Comparison of ENCODE assay signal across 10 cellular contexts in genomic region chr15:93073465-93073952, GRCh38. TPM values are rescaled to one million over a fixed set of nuclear protein-coding genes. Genes with fewer than 3 reads are reported as not detected.
DNase-seq lines count a peak whose midpoint lies in the region; ATAC-seq and TF ChIP-seq lines count a peak whose summit lies in the region.
"Had no signal": no experiment of that assay in that cellular context is flagged by ENCODE, and none has a peak within 500 bp of the region (broad histone marks: within the 10 kb centered on the region; RNA-seq: fewer than 3 reads in every experiment).

No MANE protein-coding gene starts in this region.

- no peak overlapping the region for H3K4me3 ChIP-seq in CD4-positive, alpha-beta memory T cell (ENCODE audit: low read length in 2 of 2)
- peak overlapping the region in 9 of 10 donors; percentile 55 to 84 (median 73) for H3K4me3 ChIP-seq in heart right ventricle

- no peak overlapping the region for H3K27ac ChIP-seq in CD4-positive, alpha-beta memory T cell (ENCODE audit: low read depth, low read length)
- peak overlapping the region in 9 of 10 donors; percentile 14 to 89 (median 72) for H3K27ac ChIP-seq in heart right ventricle

- peaks cover 43 to 50% of the 10 kb centered on the region in 2 donors for H3K27me3 Mint-ChIP-seq in CD4-positive, alpha-beta memory T cell
- peaks cover 63% of the 10 kb centered on the region for H3K27me3 Mint-ChIP-seq in activated CD4-positive, alpha-beta memory T cell treated with anti-CD3 and anti-CD28 coated beads, Interleukin-2, amount 10 ng/mL, durations not matched to agents 7 days and 5 days
- peaks cover 68% of the 10 kb centered on the region for H3K27me3 Mint-ChIP-seq in progenitor cell of endocrine pancreas

- CTCF ChIA-PET in CD4-positive, alpha-beta memory T cell (lab: Charles Lee; ENCODE audit: partially characterized antibody): interaction anchor here (1.4 kb wide), 1 partner anchor 14 kb away, joined by 3 read pairs; no protein-coding TSS in a partner anchor
- CTCF ChIA-PET in activated CD4-positive, alpha-beta memory T cell treated with anti-CD3 and anti-CD28 coated beads, Interleukin-2, amount 10 ng/mL, durations not matched to agents 7 days and 5 days (lab: Charles Lee): interaction anchor here (3.1 kb wide), 1 partner anchor 15 kb away, joined by 15 read pairs; the partner anchor contains the start of gene RGMA

- no peaks in the 10 kb centered on the region for H3K36me3 ChIP-seq in CD4-positive, alpha-beta memory T cell (ENCODE audit: insufficient read depth, low read length)
- H3K36me3 ChIP-seq in heart right ventricle: no peaks in the 10 kb centered on the region

- no peaks in the 10 kb centered on the region for H3K9me3 ChIP-seq in CD4-positive, alpha-beta memory T cell (ENCODE audit: control insufficient read depth in 1 of 2, low read length in 2 of 2)
- no peaks in the 10 kb centered on the region for H3K9me3 ChIP-seq in heart right ventricle

- peak in 1 of 5 donors; percentile 6 for DNase-seq in CD4-positive, alpha-beta memory T cell
- DNase-seq in activated CD4-positive, alpha-beta memory T cell treated with anti-CD3 and anti-CD28 coated beads, Interleukin-2, amount 10 ng/mL, durations not matched to agents 7 days and 5 days: no peak
- DNase-seq in heart right ventricle: no peak
- DNase-seq in progenitor cell of endocrine pancreas (ENCODE audit: low spot score, unreplicated experiment): no peak
- DNase-seq in cerebellar nuclear complex (lab: John Stamatoyannopoulos, UW): no peak
- no peak for DNase-seq in NCI-H2196 treated with DMSO at 0.1 percent for 48 hours (lab: John Stamatoyannopoulos, UW; ENCODE audit: unreplicated experiment)
- no peak for DNase-seq in EL
- no peak for DNase-seq in ecto neural progenitor cell (ENCODE audit: low spot score)
- DNase-seq: OCI-M1, small intestine had no signal

- H3K27ac Mint-ChIP-seq in CD4-positive, alpha-beta memory T cell: peak overlapping the region in 1 of 7 donors; percentile 88
- no peak overlapping the region for H3K27ac Mint-ChIP-seq in activated CD4-positive, alpha-beta memory T cell treated with anti-CD3 and anti-CD28 coated beads, Interleukin-2, amount 10 ng/mL, durations not matched to agents 7 days and 5 days
- H3K27ac Mint-ChIP-seq in progenitor cell of endocrine pancreas: peak overlapping the region; percentile 84

- peaks cover 22% of the 10 kb centered on the region for H3K27me3 ChIP-seq in CD4-positive, alpha-beta memory T cell (ENCODE audit: insufficient read depth, low read length)
- H3K27me3 ChIP-seq in heart right ventricle: peaks cover 0 to 55% (median 9%) of the 10 kb centered on the region in 7 donors

- intact Hi-C loops in CD4-positive, alpha-beta memory T cell (cut with micrococcal nuclease): no loop called here
- intact Hi-C loops in heart right ventricle (cut with DNase I): loop anchor here in 1 of 10 donors (10.0 kb wide), 1 partner anchor 911 kb away; no protein-coding TSS in a partner anchor

- H3K4me1 ChIP-seq in CD4-positive, alpha-beta memory T cell (ENCODE audit: insufficient read depth, low read length): peaks cover 18% of the 10 kb centered on the region
- peaks cover 0 to 49% (median 17%) of the 10 kb centered on the region in 9 donors for H3K4me1 ChIP-seq in heart right ventricle

- no peaks in the 10 kb centered on the region for H3K36me3 Mint-ChIP-seq in CD4-positive, alpha-beta memory T cell
- no peaks in the 10 kb centered on the region for H3K36me3 Mint-ChIP-seq in activated CD4-positive, alpha-beta memory T cell treated with anti-CD3 and anti-CD28 coated beads, Interleukin-2, amount 10 ng/mL, durations not matched to agents 7 days and 5 days (ENCODE audit: low read depth)
- no peaks in the 10 kb centered on the region for H3K36me3 Mint-ChIP-seq in progenitor cell of endocrine pancreas (ENCODE audit: insufficient read depth)

- H3K4me3 Mint-ChIP-seq in CD4-positive, alpha-beta memory T cell: peak overlapping the region; percentile 66 to 91 (median 82)
- H3K4me3 Mint-ChIP-seq in activated CD4-positive, alpha-beta memory T cell treated with anti-CD3 and anti-CD28 coated beads, Interleukin-2, amount 10 ng/mL, durations not matched to agents 7 days and 5 days: peak overlapping the region; percentile 51
- peak overlapping the region; percentile 81 for H3K4me3 Mint-ChIP-seq in progenitor cell of endocrine pancreas (ENCODE audit: low read depth)

- no peaks in the 10 kb centered on the region for H3K9me3 Mint-ChIP-seq in CD4-positive, alpha-beta memory T cell
- H3K9me3 Mint-ChIP-seq in activated CD4-positive, alpha-beta memory T cell treated with anti-CD3 and anti-CD28 coated beads, Interleukin-2, amount 10 ng/mL, durations not matched to agents 7 days and 5 days: no peaks in the 10 kb centered on the region
- no peaks in the 10 kb centered on the region for H3K9me3 Mint-ChIP-seq in progenitor cell of endocrine pancreas (ENCODE audit: low read depth)

- peaks cover 8 to 24% (median 14%) of the 10 kb centered on the region in 4 donors for H3K4me1 Mint-ChIP-seq in CD4-positive, alpha-beta memory T cell
- peaks cover 13% of the 10 kb centered on the region for H3K4me1 Mint-ChIP-seq in activated CD4-positive, alpha-beta memory T cell treated with anti-CD3 and anti-CD28 coated beads, Interleukin-2, amount 10 ng/mL, durations not matched to agents 7 days and 5 days
- H3K4me1 Mint-ChIP-seq in progenitor cell of endocrine pancreas (ENCODE audit: low read depth): peaks cover 17% of the 10 kb centered on the region

- ATAC-seq in heart right ventricle: peak in 6 of 8 donors; percentile 9 to 23 (median 14)

- POLR2A ChIA-PET in CD4-positive, alpha-beta memory T cell (lab: Charles Lee; ENCODE audit: partially characterized antibody): interaction anchor here (1.1 kb wide), 1 partner anchor 11 kb away, joined by 3 read pairs; no protein-coding TSS in a partner anchor
- POLR2A ChIA-PET in activated CD4-positive, alpha-beta memory T cell treated with anti-CD3 and anti-CD28 coated beads, Interleukin-2, amount 10 ng/mL, durations not matched to agents 7 days and 5 days (lab: Charles Lee): interaction anchor here (1.3 kb wide), 1 partner anchor 28 kb away, joined by 3 read pairs; no protein-coding TSS in a partner anchor

- 34 to 42% methylated on average over 30 of the region's 30 CpGs for WGBS in heart right ventricle, 2 donors

- no peak for TF ChIP-seq CTCF in heart right ventricle (IDR thresholded peaks at IDR 0.05)
- TF ChIP-seq CTCF in progenitor cell of endocrine pancreas (IDR thresholded peaks at IDR 0.05; ENCODE audit: unreplicated experiment): no peak

RNA-seq across cellular contexts. Expression of gene RGMA, which starts 15.5 kb away (rescaled TPM):
- total RNA-seq in CD4-positive, alpha-beta memory T cell: not detected
- not detected for polyA plus RNA-seq in CD4-positive, alpha-beta memory T cell
- under 1 TPM; 0.18 to 0.23 TPM for total RNA-seq in activated CD4-positive, alpha-beta memory T cell treated with anti-CD3 and anti-CD28 coated beads, Interleukin-2, amount 10 ng/mL, durations not matched to agents 7 days and 5 days
- 10 to 100 TPM in 5 of 10 donors, 1 to 10 TPM in 5; 4.9 to 33.8 (median 10.9) TPM for total RNA-seq in heart right ventricle
- 10 to 100 TPM in 1 of 2 donors, 1 to 10 TPM in 1; 7.3 to 11.9 TPM for polyA plus RNA-seq in heart right ventricle
- 11.4 and 11.8 TPM in 2 replicates for total RNA-seq in progenitor cell of endocrine pancreas

Comparison
In these comparisons a context has a peak if more than half of its experiments do, and no peak if none do; other contexts are left out.
1. H3K4me3 ChIP-seq: peak in heart right ventricle (9 of 10); none in CD4-positive, alpha-beta memory T cell (0 of 2).
2. RNA of gene RGMA, which starts 15.5 kb away (total RNA-seq): 4.9 to 33.8 TPM in heart right ventricle and 11.4 to 11.8 TPM in progenitor cell of endocrine pancreas; 0.18 to 0.23 TPM in activated CD4-positive, alpha-beta memory T cell treated with anti-CD3 and anti-CD28 coated beads, Interleukin-2, amount 10 ng/mL, durations not matched to agents 7 days and 5 days and not detected in CD4-positive, alpha-beta memory T cell; every median in the first group is over 4 times any median in the second.
3. Peak in every context shown above with its lines, with median percentiles within 50 percentile points of each other: H3K4me3 Mint-ChIP-seq.